Comparison of ENCODE assay signal across 22 cellular contexts in genomic region chr9:125761685-125762084, GRCh38. TPM values are rescaled to one million over a fixed set of nuclear protein-coding genes. Genes with fewer than 3 reads are reported as not detected.
DNase-seq lines count a peak whose midpoint lies in the region; ATAC-seq and TF ChIP-seq lines count a peak whose summit lies in the region.
"Had no signal": no experiment of that assay in that cellular context is flagged by ENCODE, and none has a peak within 500 bp of the region (broad histone marks: within the 10 kb centered on the region; RNA-seq: fewer than 3 reads in every experiment).

No MANE protein-coding gene starts in this region.

- intact Hi-C loops in Right ventricle myocardium inferior (cut with DNase I): no loop called here
- intact Hi-C loops in Right ventricle myocardium superior (cut with DNase I): loop anchor here (10.0 kb wide), 1 partner anchor 53 kb away; no protein-coding TSS in a partner anchor

- H3K4me3 ChIP-seq in KMS-11 (IDR thresholded peaks at IDR 0.05; ENCODE audit: insufficient read depth, low read depth, low read length) (no peak overlapping the region), SK-N-MC (peak overlapping the region; percentile 25; the same call in 1 of the 2 replicates), parathyroid adenoma (ENCODE audit: low read depth, low read length) (peak overlapping the region; percentile 25), upper lobe of left lung (no peak overlapping the region)
- H3K4me3 ChIP-seq: breast epithelium, coronary artery, gastroesophageal sphincter, GM23248, psoas muscle, skin epidermis had no signal

- H3K4me1 ChIP-seq in KMS-11 (ENCODE audit: low read depth, poor library complexity, severe bottlenecking): peaks cover 99% of the 10 kb centered on the region
- H3K4me1 ChIP-seq in parathyroid adenoma: peaks cover 21% of the 10 kb centered on the region
- H3K4me1 ChIP-seq in upper lobe of left lung: peaks cover 10 to 26% (median 20%) of the 10 kb centered on the region in 4 donors
- H3K4me1 ChIP-seq: breast epithelium, psoas muscle had no signal

- 23 to 31% methylated on average over 1 of the region's 1 CpG for WGBS in upper lobe of left lung, 2 donors

- TF ChIP-seq EP300 in upper lobe of left lung (IDR thresholded peaks at IDR 0.05): no peak

- H3K9ac ChIP-seq in KMS-11: no peak overlapping the region
- no peak overlapping the region for H3K9ac ChIP-seq in SK-N-MC (ENCODE audit: insufficient read length)
- H3K9ac ChIP-seq in parathyroid adenoma: no peak overlapping the region
- H3K9ac ChIP-seq: GM23248 had no signal

- H2AFZ ChIP-seq in KMS-11 (ENCODE audit: low read depth) (no peak overlapping the region), parathyroid adenoma (no peak overlapping the region)
- H2AFZ ChIP-seq: GM23248 had no signal

- H3K79me2 ChIP-seq in KMS-11 (ENCODE audit: insufficient read depth, low read depth) (peaks cover 100% of the 10 kb centered on the region), parathyroid adenoma (peaks cover 29% of the 10 kb centered on the region)

- no peak for DNase-seq in Right ventricle myocardium inferior (ENCODE audit: missing footprints)
- no peak for DNase-seq in Right ventricle myocardium superior
- no peak for DNase-seq in SK-N-MC (ENCODE audit: low read depth, low spot score)
- no peak for DNase-seq in upper lobe of left lung
- DNase-seq in NCI-H1436 (lab: John Stamatoyannopoulos, UW): no peak
- DNase-seq in KG1 (lab: John Stamatoyannopoulos, UW): no peak
- DNase-seq: activated naive CD4-positive, alpha-beta T cell treated with anti-CD3 and anti-CD28 coated beads, Interleukin-2, amount 10 ng/mL, durations not matched to agents 7 days and 5 days; amniotic stem cell; CD4-positive, CD25-positive, alpha-beta regulatory T cell; GM23248; KBM-7; NCI-H1048; NCI-H2107; NCI-H526; psoas muscle; T-helper 9 cell had no signal

- no peak for TF ChIP-seq CTCF in KMS-11 (conservative IDR thresholded peaks at IDR 0.05; ENCODE audit: low read depth, low read length)
- no peak for TF ChIP-seq CTCF in parathyroid adenoma (IDR thresholded peaks at IDR 0.05)
- no peak for TF ChIP-seq CTCF in upper lobe of left lung (IDR thresholded peaks at IDR 0.05)

- peaks cover 47% of the 10 kb centered on the region for H4K20me1 ChIP-seq in KMS-11 (ENCODE audit: insufficient read depth)

- H3K4me2 ChIP-seq in KMS-11 (peak overlapping the region; percentile 20), parathyroid adenoma (ENCODE audit: low read length) (peak overlapping the region; percentile 37)

- ATAC-seq in Right ventricle myocardium inferior (peak; percentile 35), Right ventricle myocardium superior (ENCODE audit: poor library complexity) (no peak), upper lobe of left lung (ENCODE audit: low FRiP score in 2 of 2) (no peak)
- ATAC-seq: gastroesophageal sphincter, psoas muscle had no signal

- no peak overlapping the region for H3K27ac ChIP-seq in KMS-11
- H3K27ac ChIP-seq in SK-N-MC: peak overlapping the region; percentile 20; the same call in 1 of the 2 replicates
- H3K27ac ChIP-seq in parathyroid adenoma: no peak overlapping the region
- H3K27ac ChIP-seq in upper lobe of left lung: no peak overlapping the region
- H3K27ac ChIP-seq: breast epithelium, coronary artery, gastroesophageal sphincter, GM23248, psoas muscle, skin epidermis had no signal

- H3K9me3 ChIP-seq in SK-N-MC (ENCODE audit: low read depth, low read length): no peaks in the 10 kb centered on the region
- H3K9me3 ChIP-seq in parathyroid adenoma (ENCODE audit: control insufficient read depth, low read length): no peaks in the 10 kb centered on the region
- H3K9me3 ChIP-seq in upper lobe of left lung: no peaks in the 10 kb centered on the region
- H3K9me3 ChIP-seq: breast epithelium, gastroesophageal sphincter, psoas muscle had no signal

- no peak for TF ChIP-seq POLR2A in upper lobe of left lung (IDR thresholded peaks at IDR 0.05)

- H3K27me3 ChIP-seq in KMS-11 (ENCODE audit: insufficient read depth, low read depth): no peaks in the 10 kb centered on the region
- no peaks in the 10 kb centered on the region for H3K27me3 ChIP-seq in parathyroid adenoma (ENCODE audit: control insufficient read depth, insufficient read depth, low read length)
- no peaks in the 10 kb centered on the region for H3K27me3 ChIP-seq in upper lobe of left lung
- H3K27me3 ChIP-seq: breast epithelium, gastroesophageal sphincter had no signal

- H3K36me3 ChIP-seq in KMS-11 (ENCODE audit: insufficient read depth): peaks cover 3% of the 10 kb centered on the region; the same call in 1 of the 2 replicates
- no peaks in the 10 kb centered on the region for H3K36me3 ChIP-seq in SK-N-MC (ENCODE audit: insufficient read depth, low read length)
- no peaks in the 10 kb centered on the region for H3K36me3 ChIP-seq in parathyroid adenoma (ENCODE audit: control insufficient read depth, insufficient read depth, low read length)
- H3K36me3 ChIP-seq in upper lobe of left lung: no peaks in the 10 kb centered on the region
- H3K36me3 ChIP-seq: breast epithelium, gastroesophageal sphincter had no signal

RNA-seq across cellular contexts. Expression of gene PBX3, which starts 14.5 kb away (rescaled TPM):
- total RNA-seq in Right ventricle myocardium inferior: 49.4 TPM
- total RNA-seq in Right ventricle myocardium superior: 54.1 TPM
- total RNA-seq in upper lobe of left lung: 10 to 100 TPM; 25.7 to 57.6 (median 41.9) TPM

RNA-seq across cellular contexts. Expression of gene MAPKAP1, which starts 54.7 kb away (rescaled TPM):
- total RNA-seq in Right ventricle myocardium inferior (122 TPM), Right ventricle myocardium superior (122 TPM), upper lobe of left lung (10 to 100 TPM; 60.8 to 84.0 (median 71.5) TPM)

Comparison
In these comparisons a context has a peak if more than half of its experiments do, and no peak if none do; other contexts are left out.
1. H3K4me3 ChIP-seq: peak in SK-N-MC (single experiment) and parathyroid adenoma (single experiment); none in KMS-11 (single experiment) and upper lobe of left lung (0 of 4).